ENCODE assay signal across 8 cellular contexts in the genomic region with DNA sequence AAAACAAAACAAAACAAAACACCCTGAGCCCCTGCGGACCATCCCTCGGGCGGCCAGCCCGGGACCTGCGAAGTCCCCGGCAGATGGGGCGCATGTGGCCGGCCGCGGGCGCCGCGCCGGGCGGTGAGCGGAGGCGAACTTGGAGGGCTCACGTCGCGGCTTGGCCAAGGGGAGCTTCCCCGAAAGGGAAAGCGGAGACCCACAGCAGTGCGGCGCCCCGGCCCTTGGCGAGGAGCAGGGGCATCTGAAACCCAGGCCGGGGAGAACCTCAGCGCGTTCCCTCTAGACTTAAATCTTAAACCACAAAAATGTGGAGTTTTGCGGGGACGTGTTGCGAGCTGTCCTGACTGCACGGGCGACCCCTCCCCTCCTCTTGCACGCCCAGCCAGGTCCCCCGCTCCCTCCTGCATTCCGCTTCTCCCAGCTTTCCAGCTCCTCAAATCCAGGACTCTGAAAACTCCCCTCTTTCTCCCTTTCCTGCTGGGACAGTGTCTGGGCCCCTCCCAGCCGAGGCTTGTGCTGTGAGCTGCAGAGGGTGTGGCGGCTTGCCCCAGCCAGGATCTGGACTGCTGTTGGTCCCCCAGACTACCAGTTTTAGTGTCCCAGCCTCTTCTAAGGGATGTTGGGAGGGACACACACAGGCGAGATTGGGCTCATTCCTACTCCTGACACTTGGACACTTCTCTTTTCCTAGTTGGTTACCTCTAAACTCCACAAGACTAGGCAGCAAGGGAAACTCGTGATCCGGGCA. TPM values are rescaled to one million over a fixed set of nuclear protein-coding genes. Genes with fewer than 3 reads are reported as not detected.
DNase-seq lines count a peak whose midpoint lies in the region; ATAC-seq and TF ChIP-seq lines count a peak whose summit lies in the region.

No MANE protein-coding gene starts in this region.

- H3K27ac ChIP-seq in foreskin keratinocyte, result peak overlapping the region; percentile 81
- no peak overlapping the region for H3K27ac ChIP-seq in neural cell (ENCODE audit: low read length)

- no peak for TF ChIP-seq RAD21 in neural cell (conservative IDR thresholded peaks at IDR 0.05)

- H4K20me1 ChIP-seq in neural cell (ENCODE audit: insufficient read depth), result no peaks in the 10 kb centered on the region

- H3K9me2 ChIP-seq in neural cell (ENCODE audit: insufficient read depth, low read length), result no peaks in the 10 kb centered on the region

- ATAC-seq in HG03342 (IDR thresholded peaks at IDR 0.05; ENCODE audit: unreplicated experiment) (peak; percentile 17), foreskin keratinocyte (peak; percentile 61), HG03521 (IDR thresholded peaks at IDR 0.05; ENCODE audit: unreplicated experiment) (no peak)

- H3K36me3 ChIP-seq in neural cell (ENCODE audit: insufficient read depth, low read length), result no peaks in the 10 kb centered on the region

- H3K79me2 ChIP-seq in neural cell (replicated peaks; ENCODE audit: insufficient read depth, low read length), result peaks cover 57% of the 10 kb centered on the region

- no peak for TF ChIP-seq CTCF in foreskin keratinocyte (conservative IDR thresholded peaks at IDR 0.05)
- TF ChIP-seq CTCF in neural cell (IDR thresholded peaks at IDR 0.05; ENCODE audit: poor library complexity, severe bottlenecking), result no peak

- POLR2A ChIA-PET in activated CD4-positive, alpha-beta memory T cell treated with anti-CD3 and anti-CD28 coated beads for 36 hours (lab: Charles Lee), result no interaction called here

- no peaks in the 10 kb centered on the region for H3K27me3 ChIP-seq in foreskin keratinocyte
- no peaks in the 10 kb centered on the region for H3K27me3 ChIP-seq in neural cell (ENCODE audit: insufficient read depth, low read depth, low read length)

- TF ChIP-seq EP300 in neural cell (conservative IDR thresholded peaks at IDR 0.05; ENCODE audit: poor library complexity, severe bottlenecking), result no peak

- peak; percentile 2 for DNase-seq in stimulated activated CD4-positive, alpha-beta T cell treated with anti-CD3 and anti-CD28 coated beads, Interleukin-15, amount 100 ng/mL, for 24 hours
- no peak for DNase-seq in stimulated activated CD4-positive, alpha-beta T cell treated with anti-CD3 and anti-CD28 coated beads, Interleukin-4, amount 100 ng/mL, for 1 hour
- DNase-seq in activated CD4-positive, alpha-beta memory T cell treated with anti-CD3 and anti-CD28 coated beads for 36 hours, result peak; percentile 11
- peak in 1 of 2 donors; percentile 51 for DNase-seq in foreskin keratinocyte
- DNase-seq in stimulated activated CD4-positive, alpha-beta T cell treated with anti-CD3 and anti-CD28 coated beads, Interleukin-4, amount 100 ng/mL, for 4 hours, result no peak

- H3K4me2 ChIP-seq in neural cell (ENCODE audit: low read length), result peak overlapping the region; percentile 92

- peak overlapping the region; percentile 46 for H3K4me3 Mint-ChIP-seq in activated CD4-positive, alpha-beta memory T cell treated with anti-CD3 and anti-CD28 coated beads for 36 hours

- peak overlapping the region; percentile 89 for H3K4me3 ChIP-seq in neural cell (ENCODE audit: low read length)

- H3K9me3 Mint-ChIP-seq in activated CD4-positive, alpha-beta memory T cell treated with anti-CD3 and anti-CD28 coated beads for 36 hours, result no peaks in the 10 kb centered on the region

- peaks cover 13% of the 10 kb centered on the region for H3K4me1 Mint-ChIP-seq in activated CD4-positive, alpha-beta memory T cell treated with anti-CD3 and anti-CD28 coated beads for 36 hours (ENCODE audit: low read depth)

- H3K9me3 ChIP-seq in neural cell (ENCODE audit: low read length), result no peaks in the 10 kb centered on the region

- no peaks in the 10 kb centered on the region for H3F3A ChIP-seq in neural cell (ENCODE audit: insufficient read depth, low read length, poor library complexity, severe bottlenecking)

- peaks cover 41% of the 10 kb centered on the region for H3K27me3 Mint-ChIP-seq in activated CD4-positive, alpha-beta memory T cell treated with anti-CD3 and anti-CD28 coated beads for 36 hours

- peaks cover 8% of the 10 kb centered on the region for H3K4me1 ChIP-seq in foreskin keratinocyte

- CTCF ChIA-PET in activated CD4-positive, alpha-beta memory T cell treated with anti-CD3 and anti-CD28 coated beads for 36 hours (lab: Charles Lee), result no interaction called here

- intact Hi-C loops in activated CD4-positive, alpha-beta memory T cell treated with anti-CD3 and anti-CD28 coated beads for 36 hours (cut with micrococcal nuclease), result loop anchor here (5.0 to 10.0 kb wide), 5 partner anchors 66 to 301 kb away; no protein-coding TSS in a partner anchor

- peak overlapping the region; percentile 79 for H3K9ac ChIP-seq in neural cell (ENCODE audit: low read length)

- peak overlapping the region; percentile 52 for H2AFZ ChIP-seq in neural cell (ENCODE audit: low read depth, low read length)

- H3K36me3 Mint-ChIP-seq in activated CD4-positive, alpha-beta memory T cell treated with anti-CD3 and anti-CD28 coated beads for 36 hours, result no peaks in the 10 kb centered on the region

- no peak overlapping the region for H3K27ac Mint-ChIP-seq in activated CD4-positive, alpha-beta memory T cell treated with anti-CD3 and anti-CD28 coated beads for 36 hours

TF ChIP-seq in neural cell, 6 proteins besides CTCF, POLR2A, EP300 and RAD21:
- no peak for TF ChIP-seq EZH2 (IDR thresholded peaks at IDR 0.05; ENCODE audit: borderline replicate concordance, insufficient read depth, low read length, poor library complexity, severe bottlenecking)

RNA-seq across cellular contexts. Expression of a gene that starts 1.3 kb away (rescaled TPM):
- 1 to 10 TPM; 2.2 TPM for total RNA-seq in activated CD4-positive, alpha-beta memory T cell treated with anti-CD3 and anti-CD28 coated beads for 36 hours
- 44.8 and 46.5 TPM in 2 replicates for total RNA-seq in foreskin keratinocyte
- polyA plus RNA-seq in foreskin keratinocyte, result 14.5 and 16.5 TPM in 2 replicates
- polyA plus RNA-seq in neural cell, result 81.1 and 86.5 TPM in 2 replicates
- polyA minus RNA-seq in neural cell, result 74.7 and 93.2 TPM in 2 replicates

Comparison
In these comparisons a context has a peak if more than half of its experiments do, and no peak if none do; other contexts are left out.
1. DNase-seq: peak in stimulated activated CD4-positive, alpha-beta T cell treated with anti-CD3 and anti-CD28 coated beads, Interleukin-15, amount 100 ng/mL, for 24 hours (single experiment) and activated CD4-positive, alpha-beta memory T cell treated with anti-CD3 and anti-CD28 coated beads for 36 hours (single experiment); none in stimulated activated CD4-positive, alpha-beta T cell treated with anti-CD3 and anti-CD28 coated beads, Interleukin-4, amount 100 ng/mL, for 1 hour (single experiment) and stimulated activated CD4-positive, alpha-beta T cell treated with anti-CD3 and anti-CD28 coated beads, Interleukin-4, amount 100 ng/mL, for 4 hours (0 of 2).
2. RNA of a gene that starts 1.3 kb away (total RNA-seq): 44.8 to 46.5 TPM in foreskin keratinocyte; 2.2 TPM in activated CD4-positive, alpha-beta memory T cell treated with anti-CD3 and anti-CD28 coated beads for 36 hours; every median in the first group is over 10 times any median in the second.